16 cellular contexts compared by ENCODE assay signal in genomic region chr17:12296120-12296727, GRCh38.
A peak's percentile ranks its signal among the peaks of the same experiment; 100 is the strongest.
DNase-seq lines count a peak whose midpoint lies in the region; ATAC-seq and TF ChIP-seq lines count a peak whose summit lies in the region.
"Had no signal": no experiment of that assay in that cellular context is flagged by ENCODE, and none has a peak within 500 bp of the region (broad histone marks: within the 10 kb centered on the region; RNA-seq: fewer than 3 reads in every experiment).

No MANE protein-coding gene starts in this region.

- no peaks in the 10 kb centered on the region for H3K4me1 ChIP-seq in right atrium auricular region
- H3K4me1 ChIP-seq in thoracic aorta (ENCODE audit: control insufficient read depth in 1 of 2, low read depth in 2 of 2), result peaks cover 5 to 20% of the 10 kb centered on the region in 2 donors
- no peaks in the 10 kb centered on the region for H3K4me1 ChIP-seq in thyroid gland
- H3K4me1 ChIP-seq: upper lobe of left lung had no signal

- H3K27ac ChIP-seq in right atrium auricular region, result no peak overlapping the region
- peak overlapping the region; percentile 2 to 43 for H3K27ac ChIP-seq in thoracic aorta
- no peak overlapping the region for H3K27ac ChIP-seq in thyroid gland
- H3K27ac ChIP-seq: neutrophil, SK-N-MC, upper lobe of left lung had no signal

- peaks cover 6% of the 10 kb centered on the region for H3K9me3 Mint-ChIP-seq in chondrocyte (ENCODE audit: low read depth)

- H3K4me3 ChIP-seq in right atrium auricular region (no peak overlapping the region), thoracic aorta (peak overlapping the region; percentile 29), thyroid gland (replicated peaks in 1 of 3) (no peak overlapping the region)
- H3K4me3 ChIP-seq: SK-N-MC, upper lobe of left lung had no signal

- 68 to 77% methylated on average over 7 of the region's 7 CpGs for WGBS in thyroid gland, 2 donors

- TF ChIP-seq POLR2A in thyroid gland (IDR thresholded peaks at IDR 0.05), result no peak

- TF ChIP-seq CTCF in right atrium auricular region (IDR thresholded peaks at IDR 0.05) (no peak), chondrocyte (IDR thresholded peaks at IDR 0.05) (no peak), thoracic aorta (IDR thresholded peaks at IDR 0.05) (no peak), thyroid gland (IDR thresholded peaks at IDR 0.05) (no peak), GM20000 (IDR thresholded peaks at IDR 0.05; ENCODE audit: extremely low read depth, missing control alignments) (no peak)

- no peaks in the 10 kb centered on the region for H3K9me3 ChIP-seq in right atrium auricular region
- H3K9me3 ChIP-seq in thoracic aorta, result no peaks in the 10 kb centered on the region
- H3K9me3 ChIP-seq in thyroid gland, result no peaks in the 10 kb centered on the region
- H3K9me3 ChIP-seq: neutrophil, upper lobe of left lung had no signal

- peak overlapping the region; percentile 11 for H3K4me3 Mint-ChIP-seq in chondrocyte (ENCODE audit: unreplicated experiment)
- H3K4me3 Mint-ChIP-seq: central memory CD8-positive, alpha-beta T cell had no signal

- H3K27me3 ChIP-seq in right atrium auricular region, result no peaks in the 10 kb centered on the region
- H3K27me3 ChIP-seq in thoracic aorta (replicated peaks; ENCODE audit: insufficient read depth), result no peaks in the 10 kb centered on the region
- no peaks in the 10 kb centered on the region for H3K27me3 ChIP-seq in thyroid gland
- H3K27me3 ChIP-seq: neutrophil, upper lobe of left lung had no signal

- H3K27me3 Mint-ChIP-seq in chondrocyte (ENCODE audit: low read depth), result no peaks in the 10 kb centered on the region
- H3K27me3 Mint-ChIP-seq: central memory CD8-positive, alpha-beta T cell had no signal

- intact Hi-C loops in Right ventricle myocardium inferior (cut with DNase I) (no loop called here), thyroid gland (cut with DNase I) (no loop called here)

- peak; percentile 39 for ATAC-seq in Right ventricle myocardium inferior
- no peak for ATAC-seq in thoracic aorta (ENCODE audit: insufficient number of reproducible peaks, low FRiP score, low read depth)
- ATAC-seq in HG02798 (IDR thresholded peaks at IDR 0.05; ENCODE audit: poor library complexity, unreplicated experiment), result no peak

- no peaks in the 10 kb centered on the region for H3K36me3 Mint-ChIP-seq in chondrocyte (ENCODE audit: low read depth)

- H3K4me1 Mint-ChIP-seq in chondrocyte (ENCODE audit: low read depth), result peaks cover 34% of the 10 kb centered on the region
- H3K4me1 Mint-ChIP-seq: central memory CD8-positive, alpha-beta T cell had no signal

- no peaks in the 10 kb centered on the region for H3K36me3 ChIP-seq in right atrium auricular region
- no peaks in the 10 kb centered on the region for H3K36me3 ChIP-seq in thoracic aorta
- H3K36me3 ChIP-seq in thyroid gland, result no peaks in the 10 kb centered on the region
- H3K36me3 ChIP-seq: neutrophil, upper lobe of left lung had no signal

- peak overlapping the region; percentile 67 for H3K27ac Mint-ChIP-seq in chondrocyte (ENCODE audit: unreplicated experiment)

- no peak for DNase-seq in Right ventricle myocardium inferior (ENCODE audit: missing footprints)
- DNase-seq in right atrium auricular region (ENCODE audit: low spot score), result no peak
- DNase-seq in chondrocyte (ENCODE audit: low spot score), result no peak
- peak; percentile 29 for DNase-seq in iPS-NIHi11 (ENCODE audit: low spot score)
- no peak for DNase-seq in thoracic aorta (ENCODE audit: low spot score)
- no peak for DNase-seq in thyroid gland
- DNase-seq in GM20000 (ENCODE audit: low spot score), result no peak
- DNase-seq: activated CD8-positive, alpha-beta memory T cell treated with anti-CD3 and anti-CD28 coated beads for 24 hours; activated naive CD4-positive, alpha-beta T cell; Karpas-422; stimulated activated CD4-positive, alpha-beta T cell treated with anti-CD3 and anti-CD28 coated beads, Interleukin-12 subunit alpha, Interleukin-12 subunit beta, amount 100 ng/mL, for 4 hours; upper lobe of left lung had no signal

Comparison
In these comparisons a context has a peak if more than half of its experiments do, and no peak if none do; other contexts are left out.
1. H3K27ac ChIP-seq: peak in thoracic aorta (2 of 2); none in right atrium auricular region (0 of 2) and thyroid gland (0 of 3).